In the genomic region with DNA sequence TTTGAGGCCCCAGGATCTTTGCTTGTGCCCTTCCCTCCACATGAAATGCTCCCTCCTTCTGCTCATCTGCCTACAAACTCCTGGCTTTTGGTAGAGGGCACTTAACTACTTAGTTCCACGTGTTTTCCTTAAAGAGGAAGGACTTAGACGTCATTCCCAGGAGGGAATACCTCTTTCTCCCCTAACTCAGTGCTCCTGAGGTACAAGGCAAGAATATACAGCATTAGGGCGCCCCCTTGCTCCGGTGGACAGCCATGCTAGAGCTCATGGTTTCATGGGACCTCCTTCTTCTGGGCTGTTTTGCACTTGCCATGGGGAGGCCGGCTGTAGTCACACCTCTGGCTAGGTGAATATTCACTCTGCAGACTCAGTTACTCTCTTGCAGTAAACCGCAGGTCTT, we compare ENCODE assay signal across 8 cellular contexts.
DNase-seq lines count a peak whose midpoint lies in the region; ATAC-seq and TF ChIP-seq lines count a peak whose summit lies in the region.

No MANE protein-coding gene starts in this region.

- no peaks in the 10 kb centered on the region for H3K9me3 ChIP-seq in body of pancreas
- H3K9me3 ChIP-seq in CD8-positive, alpha-beta memory T cell (ENCODE audit: low read length), result no peaks in the 10 kb centered on the region

- POLR2A ChIA-PET in CD8-positive, alpha-beta memory T cell (lab: Charles Lee), result no interaction called here

- no peak overlapping the region for H3K27ac ChIP-seq in body of pancreas
- H3K27ac ChIP-seq in CD8-positive, alpha-beta memory T cell (ENCODE audit: low read depth, low read length), result no peak overlapping the region

- DNase-seq in DMS 273 (lab: John Stamatoyannopoulos, UW; ENCODE audit: unreplicated experiment) (peak; percentile 77), NCI-H460 (ENCODE audit: extremely low read depth, low read depth) (peak; percentile 43), body of pancreas (peak in 3 of 4 donors; percentile 15 to 49 (median 35)), memory B cell (ENCODE audit: low spot score in 2 of 2) (peak; percentile 30 to 43)
- no peak for DNase-seq in CD8-positive, alpha-beta memory T cell

- TF ChIP-seq CTCF in body of pancreas (IDR thresholded peaks at IDR 0.05), result peak in 3 of 7 experiments; percentile 23 to 40 (median 24)

- intact Hi-C loops in body of pancreas (cut with DNase I), result no loop called here

- H3K4me1 ChIP-seq in body of pancreas, result no peaks in the 10 kb centered on the region
- H3K4me1 ChIP-seq in CD8-positive, alpha-beta memory T cell (ENCODE audit: insufficient read depth, low read length), result no peaks in the 10 kb centered on the region

- no peaks in the 10 kb centered on the region for H3K4me1 Mint-ChIP-seq in memory B cell
- H3K4me1 Mint-ChIP-seq in CD8-positive, alpha-beta memory T cell, result peaks cover 11 to 16% (median 12%) of the 10 kb centered on the region in 3 donors

- no peak overlapping the region for H3K4me3 Mint-ChIP-seq in memory B cell
- H3K4me3 Mint-ChIP-seq in CD8-positive, alpha-beta memory T cell, result no peak overlapping the region

- peaks cover 7% of the 10 kb centered on the region for H3K36me3 Mint-ChIP-seq in memory B cell
- no peaks in the 10 kb centered on the region for H3K36me3 Mint-ChIP-seq in CD8-positive, alpha-beta memory T cell

- ATAC-seq in GM21529 (IDR thresholded peaks at IDR 0.05; ENCODE audit: unreplicated experiment), result peak; percentile 71
- no peak for ATAC-seq in body of pancreas
- peak; percentile 52 for ATAC-seq in memory B cell (ENCODE audit: low read depth)
- ATAC-seq in GM21528 (IDR thresholded peaks at IDR 0.05; ENCODE audit: low FRiP score, unreplicated experiment), result no peak
- ATAC-seq in HG03571 (IDR thresholded peaks at IDR 0.05; ENCODE audit: unreplicated experiment), result no peak

- WGBS in body of pancreas, 2 donors, result 9 to 23% methylated on average over 5 to 6 of the region's 6 CpGs

- no peaks in the 10 kb centered on the region for H3K27me3 Mint-ChIP-seq in memory B cell
- H3K27me3 Mint-ChIP-seq in CD8-positive, alpha-beta memory T cell, result peaks cover 6 to 24% of the 10 kb centered on the region in 2 donors

- H3K27me3 ChIP-seq in body of pancreas, result no peaks in the 10 kb centered on the region
- no peaks in the 10 kb centered on the region for H3K27me3 ChIP-seq in CD8-positive, alpha-beta memory T cell (ENCODE audit: insufficient read depth, low read length, poor library complexity, severe bottlenecking)

- TF ChIP-seq POLR2A in body of pancreas (IDR thresholded peaks at IDR 0.05), result no peak

- H3K36me3 ChIP-seq in body of pancreas (replicated peaks in 1 of 2; ENCODE audit: insufficient read depth in 1 of 2, low read depth in 2 of 2), result no peaks in the 10 kb centered on the region
- H3K36me3 ChIP-seq in CD8-positive, alpha-beta memory T cell (ENCODE audit: insufficient read depth, low read length), result no peaks in the 10 kb centered on the region

- CTCF ChIA-PET in CD8-positive, alpha-beta memory T cell (lab: Charles Lee), result interaction anchor here (0.7 kb wide), 1 partner anchor 899 kb away, joined by 3 read pairs; no protein-coding TSS in a partner anchor

- H3K4me3 ChIP-seq in body of pancreas, result no peak overlapping the region
- H3K4me3 ChIP-seq in CD8-positive, alpha-beta memory T cell (ENCODE audit: low read length), result no peak overlapping the region

- H3K9me3 Mint-ChIP-seq in memory B cell, result no peaks in the 10 kb centered on the region
- no peaks in the 10 kb centered on the region for H3K9me3 Mint-ChIP-seq in CD8-positive, alpha-beta memory T cell

- H3K27ac Mint-ChIP-seq in memory B cell, result peak overlapping the region; percentile 46
- peak overlapping the region in 4 of 8 donors; percentile 34 to 49 (median 38) for H3K27ac Mint-ChIP-seq in CD8-positive, alpha-beta memory T cell

Comparison
In these comparisons a context has a peak if more than half of its experiments do, and no peak if none do; other contexts are left out.
1. DNase-seq: peak in DMS 273 (single experiment), NCI-H460 (single experiment), body of pancreas (3 of 4) and memory B cell (2 of 2); none in CD8-positive, alpha-beta memory T cell (0 of 5).
2. ATAC-seq: peak in GM21529 (single experiment) and memory B cell (single experiment); none in body of pancreas (single experiment), GM21528 (single experiment) and HG03571 (single experiment).